In genomic region chr20:10078403-10078802, GRCh38 we compare ENCODE assay signal across 19 cellular contexts.
"Had no signal": no experiment of that assay in that cellular context is flagged by ENCODE, and none has a peak within 500 bp of the region (broad histone marks: within the 10 kb centered on the region; RNA-seq: fewer than 3 reads in every experiment).

No MANE protein-coding gene starts in this region.

- H3K4me2 ChIP-seq: smooth muscle cell had no signal

- H3K9me3 ChIP-seq: left lung, neutrophil, testis, upper lobe of right lung had no signal

- H3K27me3 ChIP-seq: left lung, neutrophil, testis, upper lobe of right lung had no signal

- H3K27ac ChIP-seq: left lung, neutrophil, testis, upper lobe of right lung had no signal

- H3K4me3 ChIP-seq: left lung, smooth muscle cell, testis, upper lobe of right lung had no signal

- ATAC-seq: activated CD4-positive, CD25-positive, alpha-beta regulatory T cell treated with anti-CD3 and anti-CD28 coated beads, Interleukin-2, amount 50 U/mL, for 24 hours; activated naive CD8-positive, alpha-beta T cell treated with anti-CD3 and anti-CD28 coated beads, Interleukin-2, amount 50 U/mL, for 24 hours; left lung; natural killer cell; stimulated activated naive CD8-positive, alpha-beta T cell treated with anti-CD3 and anti-CD28 coated beads, Interleukin-15, Interleukin-2, amounts not matched to agents 100 U/mL and 50 U/mL, for 24 hours; T-cell; upper lobe of right lung had no signal

- DNase-seq: activated CD4-positive, alpha-beta T cell treated with anti-CD3 and anti-CD28 coated beads, Interleukin-2, amount 50 U/mL, for 4 hours; activated naive CD4-positive, alpha-beta T cell treated with anti-CD3 and anti-CD28 coated beads for 36 hours; activated naive CD8-positive, alpha-beta T cell treated with anti-CD3 and anti-CD28 coated beads, Interleukin-2, amount 50 U/mL, for 24 hours; aorta; hippocampal formation; kidney; left lung; mesendoderm; natural killer cell; posterior cingulate gyrus; retina; stimulated activated naive CD8-positive, alpha-beta T cell treated with anti-CD3 and anti-CD28 coated beads, Interleukin-15, Interleukin-2, amounts not matched to agents 100 U/mL and 50 U/mL, for 24 hours; T-cell; T-helper 9 cell; testis; upper lobe of right lung had no signal

- H3K36me3 ChIP-seq: left lung, neutrophil, upper lobe of right lung had no signal

- FAIRE-seq: kidney had no signal
